In genomic region chr5:68722357-68722756, GRCh38 we compare ENCODE assay signal across 35 cellular contexts.
"Had no signal": no experiment of that assay in that cellular context is flagged by ENCODE, and none has a peak within 500 bp of the region (broad histone marks: within the 10 kb centered on the region; RNA-seq: fewer than 3 reads in every experiment).

No MANE protein-coding gene starts in this region.

- H3K27me3 Mint-ChIP-seq: activated CD4-positive, alpha-beta T cell treated with anti-CD3 and anti-CD28 coated beads, Interleukin-2, amount 10 ng/mL, durations not matched to agents 7 days and 5 days; activated naive CD8-positive, alpha-beta T cell; activated T-helper 17 cell treated with anti-CD3 and anti-CD28 coated beads, Interleukin-2, amount 50 U/mL, for 72 hours; central memory CD8-positive, alpha-beta T cell; dendritic cell treated with granulocyte-macrophage colony-stimulating factor and Interleukin-4, amounts not matched to agents 40 ng/mL and 50 ng/mL, for 4 days had no signal

- DNase-seq: activated CD4-positive, alpha-beta memory T cell treated with anti-CD3 and anti-CD28 coated beads, Interleukin-2, amount 10 ng/mL, durations not matched to agents 7 days and 5 days; activated CD4-positive, alpha-beta T cell treated with anti-CD3 and anti-CD28 coated beads for 1 hour; activated CD4-positive, alpha-beta T cell treated with anti-CD3 and anti-CD28 coated beads for 4 hours; activated CD4-positive, alpha-beta T cell treated with anti-CD3 and anti-CD28 coated beads, Interleukin-2, amount 10 ng/mL, durations not matched to agents 7 days and 5 days; activated CD4-positive, alpha-beta T cell treated with anti-CD3 and anti-CD28 coated beads, Interleukin-2, amount 50 U/mL, for 4 hours; activated CD8-positive, alpha-beta memory T cell treated with anti-CD3 and anti-CD28 coated beads, Interleukin-2, amount 50 U/mL, for 48 hours; activated effector memory CD4-positive, alpha-beta T cell treated with Interleukin-2 at 50 U/mL for 16 hours; activated gamma-delta T cell treated with Interleukin-2 at 50 U/mL for 16 hours; activated naive CD4-positive, alpha-beta T cell treated with anti-CD3 and anti-CD28 coated beads, Interleukin-2, amount 50 U/mL, for 16 hours; activated naive CD4-positive, alpha-beta T cell treated with Interleukin-2 at 50 U/mL for 16 hours; activated T-cell treated with anti-CD3 and anti-CD28 coated beads for 4 hours; activated T-cell treated with anti-CD3 and anti-CD28 coated beads, Interleukin-2, amount 50 U/mL, for 4 hours; amniotic stem cell; anterior cingulate cortex; brain microvascular endothelial cell; dorsolateral prefrontal cortex; effector memory CD4-positive, alpha-beta T cell; foreskin keratinocyte; gastrocnemius medialis; glutamatergic neuron; heart left ventricle; T-helper 1 cell; T-helper 17 cell; T1000 had no signal

- H3K27ac Mint-ChIP-seq: activated CD4-positive, alpha-beta memory T cell treated with anti-CD3 and anti-CD28 coated beads, Interleukin-2, amount 10 ng/mL, durations not matched to agents 7 days and 5 days; activated CD4-positive, alpha-beta T cell treated with anti-CD3 and anti-CD28 coated beads, Interleukin-2, amount 10 ng/mL, durations not matched to agents 7 days and 5 days; activated naive CD8-positive, alpha-beta T cell; activated T-helper 17 cell treated with anti-CD3 and anti-CD28 coated beads, Interleukin-2, amount 50 U/mL, for 72 hours; dendritic cell treated with granulocyte-macrophage colony-stimulating factor and Interleukin-4, amounts not matched to agents 40 ng/mL and 50 ng/mL, for 4 days; T-helper 17 cell; T-helper 2 cell treated with Interferon-gamma antibody and Interleukin-4, amounts not matched to agents 5 μg/mL and 100 μg/mL, for 36 hours had no signal

- H3K4me3 ChIP-seq: coronary artery, dorsolateral prefrontal cortex, gastrocnemius medialis, heart left ventricle had no signal

- H3K4me1 Mint-ChIP-seq: activated T-helper 17 cell treated with anti-CD3 and anti-CD28 coated beads, Interleukin-2, amount 50 U/mL, for 72 hours; T-helper 17 cell had no signal

- H3K9me3 ChIP-seq: gastrocnemius medialis had no signal

- H3K4me1 ChIP-seq: foreskin keratinocyte had no signal

- H3K27me3 ChIP-seq: brain microvascular endothelial cell, dorsolateral prefrontal cortex, gastrocnemius medialis, heart left ventricle had no signal

- H3K27ac ChIP-seq: brain microvascular endothelial cell, coronary artery, epithelial cell of prostate, foreskin keratinocyte, gastrocnemius medialis, heart left ventricle had no signal

- H3K36me3 ChIP-seq: brain microvascular endothelial cell, gastrocnemius medialis, heart left ventricle had no signal

- H3K4me3 Mint-ChIP-seq: activated CD4-positive, alpha-beta memory T cell treated with anti-CD3 and anti-CD28 coated beads, Interleukin-2, amount 10 ng/mL, durations not matched to agents 7 days and 5 days; activated CD4-positive, alpha-beta T cell treated with anti-CD3 and anti-CD28 coated beads, Interleukin-2, amount 10 ng/mL, durations not matched to agents 7 days and 5 days; activated naive CD8-positive, alpha-beta T cell; activated T-cell treated with anti-CD3 and anti-CD28 coated beads, Interleukin-2, amount 50 U/mL, for 4 hours; activated T-helper 17 cell treated with anti-CD3 and anti-CD28 coated beads, Interleukin-2, amount 50 U/mL, for 72 hours; central memory CD8-positive, alpha-beta T cell; dendritic cell treated with granulocyte-macrophage colony-stimulating factor and Interleukin-4, amounts not matched to agents 40 ng/mL and 50 ng/mL, for 4 days; T-helper 17 cell; T-helper 2 cell treated with Interferon-gamma antibody and Interleukin-4, amounts not matched to agents 5 μg/mL and 100 μg/mL, for 36 hours had no signal

- FAIRE-seq: astrocyte, bronchial epithelial cell, endometrium, endothelial cell of umbilical vein had no signal

- ATAC-seq: activated T-cell treated with anti-CD3 and anti-CD28 coated beads, Interleukin-2, amount 50 U/mL, for 4 hours; activated T-helper 17 cell treated with anti-CD3 and anti-CD28 coated beads, Interleukin-2, amount 50 U/mL, for 72 hours; foreskin keratinocyte; gastrocnemius medialis; heart left ventricle; T-helper 17 cell had no signal
